In genomic region chr1:148388260-148389026, GRCh38 we compare ENCODE assay signal across 8 cellular contexts.
DNase-seq lines count a peak whose midpoint lies in the region; ATAC-seq and TF ChIP-seq lines count a peak whose summit lies in the region.

No MANE protein-coding gene starts in this region.

- no peaks in the 10 kb centered on the region for H3K27me3 Mint-ChIP-seq in natural killer cell treated with Interleukin-12 subunit alpha and Interleukin-12 subunit beta and Interleukin-15 and Interleukin-18, amount 100 ng/mL, for 72 hours
- H3K27me3 Mint-ChIP-seq in stimulated activated naive B cell treated with anti-CD40 and anti-IgM and Interleukin-4, amounts not matched to agents 10 μg/mL and 1 μg/mL and 100 μg/mL, for 72 hours: no peaks in the 10 kb centered on the region

- H3K4me3 Mint-ChIP-seq in natural killer cell treated with Interleukin-12 subunit alpha and Interleukin-12 subunit beta and Interleukin-15 and Interleukin-18, amount 100 ng/mL, for 72 hours: peak overlapping the region; percentile 96
- peak overlapping the region; percentile 94 to 97 for H3K4me3 Mint-ChIP-seq in stimulated activated naive B cell treated with anti-CD40 and anti-IgM and Interleukin-4, amounts not matched to agents 10 μg/mL and 1 μg/mL and 100 μg/mL, for 72 hours

- peak; percentile 93 for DNase-seq in RPMI7951 (ENCODE audit: low read depth)
- peak; percentile 43 for DNase-seq in activated gamma-delta T cell (lab: John Stamatoyannopoulos, UW)
- DNase-seq in fibroblast of the conjunctiva (ENCODE audit: low read depth): peak; percentile 88
- DNase-seq in natural killer cell treated with Interleukin-12 subunit alpha and Interleukin-12 subunit beta and Interleukin-15 and Interleukin-18, amount 100 ng/mL, for 72 hours (ENCODE audit: low spot score): peak; percentile 93
- DNase-seq in stimulated activated naive B cell treated with anti-CD40 and anti-IgM and Interleukin-4, amounts not matched to agents 10 μg/mL and 1 μg/mL and 100 μg/mL, for 72 hours: peak; percentile 91

- no peaks in the 10 kb centered on the region for H3K36me3 Mint-ChIP-seq in natural killer cell treated with Interleukin-12 subunit alpha and Interleukin-12 subunit beta and Interleukin-15 and Interleukin-18, amount 100 ng/mL, for 72 hours
- H3K36me3 Mint-ChIP-seq in stimulated activated naive B cell treated with anti-CD40 and anti-IgM and Interleukin-4, amounts not matched to agents 10 μg/mL and 1 μg/mL and 100 μg/mL, for 72 hours: peaks cover 0 to 9% of the 10 kb centered on the region in 2 donors

- H3K4me1 Mint-ChIP-seq in natural killer cell treated with Interleukin-12 subunit alpha and Interleukin-12 subunit beta and Interleukin-15 and Interleukin-18, amount 100 ng/mL, for 72 hours (ENCODE audit: low read depth in 2 of 2): peaks cover 12 to 50% of the 10 kb centered on the region in 2 donors
- H3K4me1 Mint-ChIP-seq in stimulated activated naive B cell treated with anti-CD40 and anti-IgM and Interleukin-4, amounts not matched to agents 10 μg/mL and 1 μg/mL and 100 μg/mL, for 72 hours: peaks cover 32 to 47% of the 10 kb centered on the region in 2 donors

- H3K9me3 Mint-ChIP-seq in natural killer cell treated with Interleukin-12 subunit alpha and Interleukin-12 subunit beta and Interleukin-15 and Interleukin-18, amount 100 ng/mL, for 72 hours: no peaks in the 10 kb centered on the region
- H3K9me3 Mint-ChIP-seq in stimulated activated naive B cell treated with anti-CD40 and anti-IgM and Interleukin-4, amounts not matched to agents 10 μg/mL and 1 μg/mL and 100 μg/mL, for 72 hours: no peaks in the 10 kb centered on the region

- peak; percentile 78 for TF ChIP-seq POLR2A in GM15510 (IDR thresholded peaks at IDR 0.05; ENCODE audit: borderline replicate concordance, extremely low read depth, insufficient read length)

- ATAC-seq in HG03432 (IDR thresholded peaks at IDR 0.05; ENCODE audit: unreplicated experiment) (peak; percentile 84), GM21717 (IDR thresholded peaks at IDR 0.05; ENCODE audit: unreplicated experiment) (no peak)
- peak; percentile 90 to 93 for ATAC-seq in natural killer cell treated with Interleukin-12 subunit alpha and Interleukin-12 subunit beta and Interleukin-15 and Interleukin-18, amount 100 ng/mL, for 72 hours
- peak; percentile 80 to 83 for ATAC-seq in stimulated activated naive B cell treated with anti-CD40 and anti-IgM and Interleukin-4, amounts not matched to agents 10 μg/mL and 1 μg/mL and 100 μg/mL, for 72 hours (replicated peaks)

- peak overlapping the region; percentile 99 for H3K27ac Mint-ChIP-seq in natural killer cell treated with Interleukin-12 subunit alpha and Interleukin-12 subunit beta and Interleukin-15 and Interleukin-18, amount 100 ng/mL, for 72 hours
- H3K27ac Mint-ChIP-seq in stimulated activated naive B cell treated with anti-CD40 and anti-IgM and Interleukin-4, amounts not matched to agents 10 μg/mL and 1 μg/mL and 100 μg/mL, for 72 hours: peak overlapping the region; percentile 100

Comparison
In these comparisons a context has a peak if more than half of its experiments do, and no peak if none do; other contexts are left out.
1. DNase-seq: peak in every context shown above with its lines; median percentile 93 in RPMI7951; 93 in natural killer cell treated with Interleukin-12 subunit alpha and Interleukin-12 subunit beta and Interleukin-15 and Interleukin-18, amount 100 ng/mL, for 72 hours; 91 in stimulated activated naive B cell treated with anti-CD40 and anti-IgM and Interleukin-4, amounts not matched to agents 10 μg/mL and 1 μg/mL and 100 μg/mL, for 72 hours; 88 in fibroblast of the conjunctiva; 43 in activated gamma-delta T cell.